In genomic region chr10:131500892-131501291, GRCh38 we compare ENCODE assay signal across 8 cellular contexts.
"Had no signal": no experiment of that assay in that cellular context is flagged by ENCODE, and none has a peak within 500 bp of the region (broad histone marks: within the 10 kb centered on the region; RNA-seq: fewer than 3 reads in every experiment).

No MANE protein-coding gene starts in this region.

- DNase-seq: IMR-90, KBM-7, KG1 had no signal

- H3K4me3 ChIP-seq: K562 had no signal

- H3K9ac ChIP-seq: KMS-11 had no signal

- H3K4me1 Mint-ChIP-seq: IgD-negative memory B cell had no signal

- H3K4me2 ChIP-seq: KMS-11 had no signal

- ATAC-seq: HepG2, K562 had no signal

- H3K27me3 Mint-ChIP-seq: IgD-negative memory B cell had no signal

- H3K27ac ChIP-seq: HL-60, KMS-11 had no signal

- H3K4me3 Mint-ChIP-seq: IgD-negative memory B cell had no signal
